Comparison of ENCODE assay signal across 1 cellular context in the genomic region with DNA sequence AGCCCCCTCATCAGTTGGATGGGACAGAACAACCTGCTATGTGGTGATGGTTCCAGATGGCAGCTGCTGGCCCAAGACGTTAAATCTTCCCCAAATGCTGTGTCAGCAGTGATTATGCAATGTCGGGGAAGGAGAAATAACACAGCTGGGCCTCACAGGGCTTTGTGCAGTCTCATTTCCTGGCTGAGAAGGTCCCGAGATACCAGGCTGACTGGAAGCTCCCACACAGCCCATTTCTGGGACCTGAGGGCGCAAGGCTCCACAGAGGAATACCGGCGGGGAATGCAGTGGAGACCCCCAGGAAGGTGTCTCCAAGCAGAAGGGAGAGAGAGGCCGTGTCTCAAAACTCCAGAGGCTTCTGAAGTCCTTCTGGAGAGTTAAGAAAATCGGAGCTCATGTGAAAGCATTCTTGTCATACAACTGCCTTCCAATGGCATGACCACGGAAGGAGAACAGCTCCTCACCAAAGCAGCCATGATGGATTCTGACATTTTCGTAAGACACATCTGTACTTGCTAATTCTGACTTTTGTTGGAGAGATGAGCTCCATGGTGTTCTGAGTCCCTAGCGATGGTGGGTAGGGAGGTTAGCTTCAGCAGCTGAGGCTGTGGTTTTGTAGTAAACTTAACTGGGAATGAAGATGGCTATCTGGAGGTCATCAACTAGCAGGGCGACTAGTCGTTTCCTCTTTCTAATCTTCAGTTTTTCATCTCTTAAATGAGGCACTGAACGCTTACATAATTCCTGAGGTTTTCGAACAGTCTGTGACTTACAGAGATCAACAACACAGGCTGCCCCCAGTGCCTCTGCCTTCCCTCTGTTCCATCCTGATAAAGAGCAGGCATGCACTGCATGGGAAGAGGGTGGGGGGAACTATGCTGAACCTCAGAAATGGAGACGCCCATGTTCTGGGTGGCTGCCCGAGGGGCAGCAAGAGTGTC.
TF ChIP-seq lines count a peak whose summit lies in the region.

No MANE protein-coding gene starts in this region.

TF ChIP-seq in K562, 482 proteins besides CTCF, POLR2A, EP300 and RAD21 (continued from another document):
- TF ChIP-seq, protein P1, sequence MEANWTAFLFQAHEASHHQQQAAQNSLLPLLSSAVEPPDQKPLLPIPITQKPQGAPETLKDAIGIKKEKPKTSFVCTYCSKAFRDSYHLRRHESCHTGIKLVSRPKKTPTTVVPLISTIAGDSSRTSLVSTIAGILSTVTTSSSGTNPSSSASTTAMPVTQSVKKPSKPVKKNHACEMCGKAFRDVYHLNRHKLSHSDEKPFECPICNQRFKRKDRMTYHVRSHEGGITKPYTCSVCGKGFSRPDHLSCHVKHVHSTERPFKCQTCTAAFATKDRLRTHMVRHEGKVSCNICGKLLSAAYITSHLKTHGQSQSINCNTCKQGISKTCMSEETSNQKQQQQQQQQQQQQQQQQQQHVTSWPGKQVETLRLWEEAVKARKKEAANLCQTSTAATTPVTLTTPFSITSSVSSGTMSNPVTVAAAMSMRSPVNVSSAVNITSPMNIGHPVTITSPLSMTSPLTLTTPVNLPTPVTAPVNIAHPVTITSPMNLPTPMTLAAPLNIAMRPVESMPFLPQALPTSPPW (CRISPR knock-in tag; IDR thresholded peaks at IDR 0.05), result peak; percentile 62
- peak; percentile 83 for TF ChIP-seq TAL1 (IDR thresholded peaks at IDR 0.05)
- 0 out of 2 replicates have a peak, but pooled peaks have one; percentile 40 for TF ChIP-seq GATA2 (CRISPR knock-in tag; IDR thresholded peaks at IDR 0.05)
- no peak for TF ChIP-seq ZNF408 (CRISPR knock-in tag; IDR thresholded peaks at IDR 0.05; ENCODE audit: low read depth)
- TF ChIP-seq NFIC (IDR thresholded peaks at IDR 0.05), result peak; percentile 44
- TF ChIP-seq, protein P2, sequence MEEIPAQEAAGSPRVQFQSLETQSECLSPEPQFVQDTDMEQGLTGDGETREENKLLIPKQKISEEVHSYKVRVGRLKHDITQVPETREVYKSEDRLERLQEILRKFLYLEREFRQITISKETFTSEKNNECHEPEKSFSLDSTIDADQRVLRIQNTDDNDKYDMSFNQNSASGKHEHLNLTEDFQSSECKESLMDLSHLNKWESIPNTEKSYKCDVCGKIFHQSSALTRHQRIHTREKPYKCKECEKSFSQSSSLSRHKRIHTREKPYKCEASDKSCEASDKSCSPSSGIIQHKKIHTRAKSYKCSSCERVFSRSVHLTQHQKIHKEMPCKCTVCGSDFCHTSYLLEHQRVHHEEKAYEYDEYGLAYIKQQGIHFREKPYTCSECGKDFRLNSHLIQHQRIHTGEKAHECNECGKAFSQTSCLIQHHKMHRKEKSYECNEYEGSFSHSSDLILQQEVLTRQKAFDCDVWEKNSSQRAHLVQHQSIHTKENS (CRISPR knock-in tag; IDR thresholded peaks at IDR 0.05), result no peak
- peak; percentile 93 for TF ChIP-seq MAFG (tag; conservative IDR thresholded peaks at IDR 0.05)
- TF ChIP-seq, protein P3, sequence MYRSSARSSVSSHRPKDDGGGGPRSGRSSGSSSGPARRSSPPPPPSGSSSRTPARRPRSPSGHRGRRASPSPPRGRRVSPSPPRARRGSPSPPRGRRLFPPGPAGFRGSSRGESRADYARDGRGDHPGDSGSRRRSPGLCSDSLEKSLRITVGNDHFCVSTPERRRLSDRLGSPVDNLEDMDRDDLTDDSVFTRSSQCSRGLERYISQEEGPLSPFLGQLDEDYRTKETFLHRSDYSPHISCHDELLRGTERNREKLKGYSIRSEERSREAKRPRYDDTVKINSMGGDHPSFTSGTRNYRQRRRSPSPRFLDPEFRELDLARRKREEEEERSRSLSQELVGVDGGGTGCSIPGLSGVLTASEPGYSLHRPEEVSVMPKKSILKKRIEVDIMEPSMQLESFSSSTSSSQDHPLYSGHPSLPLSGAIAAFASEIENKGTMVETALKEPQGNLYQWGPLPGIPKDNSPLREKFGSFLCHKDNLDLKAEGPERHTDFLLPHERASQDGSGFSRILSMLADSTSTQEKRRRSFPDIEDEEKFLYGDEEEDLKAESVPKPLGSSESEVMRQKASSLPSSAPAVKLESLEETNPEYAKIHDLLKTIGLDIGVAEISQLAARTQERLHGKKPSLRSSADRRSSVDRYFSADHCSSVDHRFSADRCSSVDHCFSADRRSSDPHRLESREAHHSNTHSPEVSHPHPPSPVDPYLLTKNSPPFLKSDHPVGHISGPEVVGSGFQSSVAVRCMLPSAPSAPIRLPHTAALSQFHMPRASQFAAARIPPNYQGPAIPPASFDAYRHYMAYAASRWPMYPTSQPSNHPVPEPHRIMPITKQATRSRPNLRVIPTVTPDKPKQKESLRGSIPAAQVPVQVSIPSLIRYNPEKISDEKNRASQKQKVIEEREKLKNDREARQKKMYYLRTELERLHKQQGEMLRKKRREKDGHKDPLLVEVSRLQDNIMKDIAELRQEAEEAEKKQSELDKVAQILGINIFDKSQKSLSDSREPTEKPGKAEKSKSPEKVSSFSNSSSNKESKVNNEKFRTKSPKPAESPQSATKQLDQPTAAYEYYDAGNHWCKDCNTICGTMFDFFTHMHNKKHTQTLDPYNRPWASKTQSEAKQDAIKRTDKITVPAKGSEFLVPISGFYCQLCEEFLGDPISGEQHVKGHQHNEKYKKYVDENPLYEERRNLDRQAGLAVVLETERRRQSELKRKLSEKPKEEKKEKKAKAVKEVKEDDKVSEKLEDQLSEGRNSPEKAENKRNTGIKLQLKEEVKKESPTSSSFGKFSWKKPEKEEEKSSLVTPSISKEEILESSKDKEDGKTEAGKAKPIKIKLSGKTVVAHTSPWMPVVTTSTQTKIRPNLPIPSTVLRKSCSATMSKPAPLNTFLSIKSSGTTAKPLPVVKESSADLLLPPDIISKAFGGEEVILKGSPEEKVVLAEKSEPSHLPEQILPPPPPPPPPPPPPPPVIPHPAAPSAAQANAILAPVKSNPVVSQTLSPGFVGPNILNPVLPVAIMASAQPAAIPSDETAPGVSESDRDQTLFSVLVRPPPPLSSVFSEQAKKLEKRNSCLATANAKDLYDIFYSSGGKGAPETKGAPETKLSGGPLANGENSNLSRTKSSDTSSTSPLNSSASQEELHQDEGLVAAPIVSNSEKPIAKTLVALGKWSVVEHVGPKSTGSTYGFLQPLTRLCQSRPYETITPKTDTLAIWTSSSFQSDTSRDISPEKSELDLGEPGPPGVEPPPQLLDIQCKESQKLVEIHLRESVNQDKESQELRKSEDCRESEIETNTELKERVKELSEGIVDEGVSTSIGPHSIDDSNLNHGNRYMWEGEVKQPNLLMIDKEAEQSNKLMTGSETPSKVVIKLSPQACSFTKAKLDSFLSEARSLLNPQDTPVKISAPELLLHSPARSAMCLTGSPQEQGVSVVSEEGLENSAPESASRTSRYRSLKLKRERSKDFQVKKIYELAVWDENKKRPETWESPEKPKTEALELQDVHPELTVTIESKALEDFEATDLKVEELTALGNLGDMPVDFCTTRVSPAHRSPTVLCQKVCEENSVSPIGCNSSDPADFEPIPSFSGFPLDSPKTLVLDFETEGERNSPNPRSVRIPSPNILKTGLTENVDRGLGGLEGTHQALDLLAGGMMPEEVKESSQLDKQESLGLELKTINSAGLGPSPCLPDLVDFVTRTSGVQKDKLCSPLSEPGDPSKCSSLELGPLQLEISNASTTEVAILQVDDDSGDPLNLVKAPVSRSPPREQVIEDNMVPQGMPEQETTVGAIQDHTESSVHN (IDR thresholded peaks at IDR 0.05; ENCODE audit: borderline replicate concordance in 1 of 2, low read depth in 1 of 2), result peak in 1 of 2 experiments; percentile 44; a peak in 1 of 4 replicates
- peak; percentile 97 for TF ChIP-seq CEBPB (tag; IDR thresholded peaks at IDR 0.05)
- TF ChIP-seq, protein P4, sequence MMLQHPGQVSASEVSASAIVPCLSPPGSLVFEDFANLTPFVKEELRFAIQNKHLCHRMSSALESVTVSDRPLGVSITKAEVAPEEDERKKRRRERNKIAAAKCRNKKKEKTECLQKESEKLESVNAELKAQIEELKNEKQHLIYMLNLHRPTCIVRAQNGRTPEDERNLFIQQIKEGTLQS (IDR thresholded peaks at IDR 0.05), result peak; percentile 86
- TF ChIP-seq, protein P4 (CRISPR knock-in tag; conservative IDR thresholded peaks at IDR 0.05), result no peak
- TF ChIP-seq ZNF589 (CRISPR knock-in tag; IDR thresholded peaks at IDR 0.05; ENCODE audit: low read depth), result no peak
- TF ChIP-seq SMARCA4 (IDR thresholded peaks at IDR 0.05), result peak; percentile 31; the same call in 1 of the 2 replicates
- TF ChIP-seq ZEB2 (IDR thresholded peaks at IDR 0.05), result no peak
- TF ChIP-seq CXXC5 (CRISPR knock-in tag; IDR thresholded peaks at IDR 0.05), result peak; percentile 21; the same call in 1 of the 2 replicates
- no peak for TF ChIP-seq PHF21A (IDR thresholded peaks at IDR 0.05; ENCODE audit: borderline replicate concordance, low read depth)
- TF ChIP-seq, protein P5, sequence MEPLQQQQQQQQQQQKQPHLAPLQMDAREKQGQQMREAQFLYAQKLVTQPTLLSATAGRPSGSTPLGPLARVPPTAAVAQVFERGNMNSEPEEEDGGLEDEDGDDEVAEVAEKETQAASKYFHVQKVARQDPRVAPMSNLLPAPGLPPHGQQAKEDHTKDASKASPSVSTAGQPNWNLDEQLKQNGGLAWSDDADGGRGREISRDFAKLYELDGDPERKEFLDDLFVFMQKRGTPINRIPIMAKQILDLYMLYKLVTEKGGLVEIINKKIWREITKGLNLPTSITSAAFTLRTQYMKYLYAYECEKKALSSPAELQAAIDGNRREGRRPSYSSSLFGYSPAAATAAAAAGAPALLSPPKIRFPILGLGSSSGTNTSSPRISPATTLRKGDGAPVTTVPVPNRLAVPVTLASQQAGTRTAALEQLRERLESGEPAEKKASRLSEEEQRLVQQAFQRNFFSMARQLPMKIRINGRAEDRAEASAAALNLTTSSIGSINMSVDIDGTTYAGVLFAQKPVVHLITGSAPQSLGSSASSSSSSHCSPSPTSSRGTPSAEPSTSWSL (CRISPR knock-in tag; IDR thresholded peaks at IDR 0.05; ENCODE audit: borderline replicate concordance), result no peak
- no peak for TF ChIP-seq ZNF224 (CRISPR knock-in tag; IDR thresholded peaks at IDR 0.05)
- peak; percentile 77 for TF ChIP-seq ARID1B (IDR thresholded peaks at IDR 0.05)
- TF ChIP-seq TCF3 (CRISPR knock-in tag; IDR thresholded peaks at IDR 0.05), result peak; percentile 87
- TF ChIP-seq MAZ (CRISPR knock-in tag; conservative IDR thresholded peaks at IDR 0.05 in 1 of 2, IDR thresholded peaks at IDR 0.05 in 1 of 2), result peak; percentile 26 to 47; a peak in 1 of 4 replicates
- peak; percentile 81 for TF ChIP-seq CEBPG (CRISPR knock-in tag; IDR thresholded peaks at IDR 0.05)
- peak; percentile 90 to 93 for TF ChIP-seq CEBPG (tag; conservative IDR thresholded peaks at IDR 0.05 in 1 of 2, IDR thresholded peaks at IDR 0.05 in 1 of 2)
- no peak for TF ChIP-seq CBFB (CRISPR knock-in tag; IDR thresholded peaks at IDR 0.05)
- TF ChIP-seq TRIM24 (IDR thresholded peaks at IDR 0.05), result peak; percentile 80 to 81
- TF ChIP-seq SMARCE1 (IDR thresholded peaks at IDR 0.05), result 0 out of 2 replicates have a peak, but pooled peaks have one; percentile 25
- TF ChIP-seq ZZZ3 (IDR thresholded peaks at IDR 0.05), result no peak
- TF ChIP-seq MTA3 (IDR thresholded peaks at IDR 0.05; ENCODE audit: borderline replicate concordance), result no peak
- TF ChIP-seq NCOR1 (IDR thresholded peaks at IDR 0.05), result peak; percentile 78
- TF ChIP-seq MTA2 (IDR thresholded peaks at IDR 0.05; ENCODE audit: low read depth), result peak; percentile 49; the same call in 1 of the 2 replicates
- 0 out of 2 replicates have a peak, but pooled peaks have one; percentile 35 for TF ChIP-seq POLR2AphosphoS5 (IDR thresholded peaks at IDR 0.05; ENCODE audit: control insufficient read depth, insufficient read depth, low read depth, low read length)
- TF ChIP-seq ZNF766 (CRISPR knock-in tag; conservative IDR thresholded peaks at IDR 0.05), result 0 out of 2 replicates have a peak, but pooled peaks have one; percentile 56
- TF ChIP-seq, protein P6, sequence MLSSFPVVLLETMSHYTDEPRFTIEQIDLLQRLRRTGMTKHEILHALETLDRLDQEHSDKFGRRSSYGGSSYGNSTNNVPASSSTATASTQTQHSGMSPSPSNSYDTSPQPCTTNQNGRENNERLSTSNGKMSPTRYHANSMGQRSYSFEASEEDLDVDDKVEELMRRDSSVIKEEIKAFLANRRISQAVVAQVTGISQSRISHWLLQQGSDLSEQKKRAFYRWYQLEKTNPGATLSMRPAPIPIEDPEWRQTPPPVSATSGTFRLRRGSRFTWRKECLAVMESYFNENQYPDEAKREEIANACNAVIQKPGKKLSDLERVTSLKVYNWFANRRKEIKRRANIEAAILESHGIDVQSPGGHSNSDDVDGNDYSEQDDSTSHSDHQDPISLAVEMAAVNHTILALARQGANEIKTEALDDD (IDR thresholded peaks at IDR 0.05), result peak; percentile 100
- TF ChIP-seq GATAD2A (IDR thresholded peaks at IDR 0.05), result no peak
- no peak for TF ChIP-seq ZNF436 (CRISPR knock-in tag; IDR thresholded peaks at IDR 0.05)
- TF ChIP-seq MXI1 (IDR thresholded peaks at IDR 0.05; ENCODE audit: low read depth, low read length), result no peak
- peak; percentile 60 for TF ChIP-seq SMAD4 (CRISPR knock-in tag; conservative IDR thresholded peaks at IDR 0.05)
- peak; percentile 85 for TF ChIP-seq CBFA2T3 (IDR thresholded peaks at IDR 0.05)
- no peak for TF ChIP-seq PCBP2 (IDR thresholded peaks at IDR 0.05; ENCODE audit: low read depth, low read length, poor library complexity, severe bottlenecking)
- 0 out of 2 replicates have a peak, but pooled peaks have one; percentile 42 for TF ChIP-seq SOX6 (IDR thresholded peaks at IDR 0.05)
- TF ChIP-seq ZNF316 (IDR thresholded peaks at IDR 0.05), result peak; percentile 97
- peak; percentile 85 for TF ChIP-seq TEAD4 (IDR thresholded peaks at IDR 0.05; ENCODE audit: low read length)
- no peak for TF ChIP-seq TEAD4 (CRISPR knock-in tag; IDR thresholded peaks at IDR 0.05; ENCODE audit: borderline replicate concordance)
